ENCODE assay signal across 17 cellular contexts in genomic region chr3:119697394-119697793, GRCh38. TPM values are rescaled to one million over a fixed set of nuclear protein-coding genes. Genes with fewer than 3 reads are reported as not detected.
A peak's percentile ranks its signal among the peaks of the same experiment; 100 is the strongest.
DNase-seq lines count a peak whose midpoint lies in the region; ATAC-seq and TF ChIP-seq lines count a peak whose summit lies in the region.
"Had no signal": no experiment of that assay in that cellular context is flagged by ENCODE, and none has a peak within 500 bp of the region (broad histone marks: within the 10 kb centered on the region; RNA-seq: fewer than 3 reads in every experiment).

No MANE protein-coding gene starts in this region.

- ATAC-seq in GM18907 (IDR thresholded peaks at IDR 0.05; ENCODE audit: unreplicated experiment) (peak; percentile 67), GM23338 (no peak), HG03354 (IDR thresholded peaks at IDR 0.05; ENCODE audit: poor library complexity, severe bottlenecking, unreplicated experiment) (peak; percentile 63), right cardiac atrium (no peak)

- H3F3A ChIP-seq in GM23338 (replicated peaks; ENCODE audit: low read depth): no peaks in the 10 kb centered on the region

- H3K4me3 ChIP-seq in GM06990 (replicated peaks; ENCODE audit: low read depth, low read length): no peak overlapping the region
- no peak overlapping the region for H3K4me3 ChIP-seq in GM23338
- H3K4me3 ChIP-seq in colonic mucosa: no peak overlapping the region
- H3K4me3 ChIP-seq in right cardiac atrium (ENCODE audit: low read length): no peak overlapping the region
- H3K4me3 ChIP-seq: prostate gland, tibial artery had no signal

- no peak overlapping the region for H3K9ac ChIP-seq in colonic mucosa (ENCODE audit: low read depth in 2 of 2, low read length in 2 of 2)

- no peak overlapping the region for H3K27ac Mint-ChIP-seq in GM23338
- H3K27ac Mint-ChIP-seq: brain had no signal

- DNase-seq in GM06990 (ENCODE audit: extremely low read depth, insufficient read length): peak; percentile 67
- DNase-seq in GM23338 (ENCODE audit: low spot score): no peak
- DNase-seq in colonic mucosa: no peak
- DNase-seq in ACHN: no peak
- no peak for DNase-seq in NCI-H446 treated with DMSO at 0.1 percent for 48 hours (lab: John Stamatoyannopoulos, UW)
- no peak for DNase-seq in right cardiac atrium
- DNase-seq: activated naive CD4-positive, alpha-beta T cell; hypothalamus; NCI-H2107; NK-92 treated with Interleukin-12 subunit alpha and Interleukin-12 subunit beta, amount 100 ng/mL, for 24 hours; stimulated activated CD4-positive, alpha-beta T cell treated with anti-CD3 and anti-CD28 coated beads, Interleukin-15, amount 100 ng/mL, for 24 hours; tibial artery had no signal

- H3K4me1 Mint-ChIP-seq in GM23338: peaks cover 5% of the 10 kb centered on the region; the same call in 2 of the 3 replicates

- TF ChIP-seq CTCF in GM06990 (IDR thresholded peaks at IDR 0.05; ENCODE audit: insufficient read depth, low read length, poor library complexity, severe bottlenecking) (no peak), GM23338 (conservative IDR thresholded peaks at IDR 0.05; ENCODE audit: low read depth in 2 of 2) (no peak), colonic mucosa (IDR thresholded peaks at IDR 0.05) (no peak)

- H3K27me3 Mint-ChIP-seq in GM23338 (ENCODE audit: insufficient read depth, low read depth, poor library complexity): no peaks in the 10 kb centered on the region

- no peaks in the 10 kb centered on the region for H3K27me3 ChIP-seq in GM06990 (replicated peaks; ENCODE audit: control insufficient read depth, insufficient read depth, low read length)
- no peaks in the 10 kb centered on the region for H3K27me3 ChIP-seq in GM23338 (ENCODE audit: insufficient read depth)
- H3K27me3 ChIP-seq in colonic mucosa: no peaks in the 10 kb centered on the region
- H3K27me3 ChIP-seq in right cardiac atrium (ENCODE audit: control insufficient read depth, insufficient read depth): no peaks in the 10 kb centered on the region
- H3K27me3 ChIP-seq: tibial artery had no signal

- in situ Hi-C loops in ACHN (cut with HindIII; ENCODE audit: low pct_ligation_motif_present, low pct_unique_long_range_greater_than_20kb, low sequenced_read_pairs): no loop called here

- no peak overlapping the region for H3K4me3 Mint-ChIP-seq in GM23338
- H3K4me3 Mint-ChIP-seq: brain had no signal

- no peaks in the 10 kb centered on the region for H3K9me3 ChIP-seq in colonic mucosa
- no peaks in the 10 kb centered on the region for H3K9me3 ChIP-seq in right cardiac atrium (ENCODE audit: control insufficient read depth, low read length)
- H3K9me3 ChIP-seq: prostate gland, tibial artery had no signal

- no peaks in the 10 kb centered on the region for H4K20me1 ChIP-seq in GM23338 (replicated peaks; ENCODE audit: insufficient read depth)

- peaks cover 4% of the 10 kb centered on the region; the same call in 2 of the 3 replicates for H3K9me3 Mint-ChIP-seq in GM23338
- H3K9me3 Mint-ChIP-seq: brain had no signal

- intact Hi-C loops in colonic mucosa (cut with DNase I) (no loop called here), right cardiac atrium (cut with DNase I) (no loop called here)

- H3K36me3 ChIP-seq in GM06990 (ENCODE audit: control insufficient read depth, insufficient read depth, low read length) (no peaks in the 10 kb centered on the region), GM23338 (ENCODE audit: insufficient read depth) (no peaks in the 10 kb centered on the region), colonic mucosa (no peaks in the 10 kb centered on the region)
- H3K36me3 ChIP-seq: prostate gland, tibial artery had no signal

- 84% methylated on average over 5 of the region's 5 CpGs for WGBS in right cardiac atrium

- peaks cover 9% of the 10 kb centered on the region; the same call in 1 of the 2 replicates for H3K9me2 ChIP-seq in GM23338 (ENCODE audit: insufficient read depth)

- no peaks in the 10 kb centered on the region for H3K36me3 Mint-ChIP-seq in GM23338 (ENCODE audit: low read depth)
- H3K36me3 Mint-ChIP-seq: brain had no signal

- H3K4me1 ChIP-seq in GM23338 (ENCODE audit: insufficient read depth) (peaks cover 8% of the 10 kb centered on the region), colonic mucosa (no peaks in the 10 kb centered on the region), right cardiac atrium (ENCODE audit: control insufficient read depth, insufficient read depth, low read length) (no peaks in the 10 kb centered on the region)
- H3K4me1 ChIP-seq: prostate gland had no signal

- 0 out of 2 replicates have a peak overlapping the region, but pooled peaks have one; percentile 32 for H2AFZ ChIP-seq in GM23338

- no peak overlapping the region for H3K4me2 ChIP-seq in GM23338

- no peaks in the 10 kb centered on the region for H3K79me2 ChIP-seq in GM23338 (replicated peaks; ENCODE audit: insufficient read depth)

- H3K27ac ChIP-seq in GM23338 (ENCODE audit: low read depth): no peak overlapping the region
- no peak overlapping the region for H3K27ac ChIP-seq in colonic mucosa
- H3K27ac ChIP-seq in right cardiac atrium (ENCODE audit: low read length): no peak overlapping the region
- H3K27ac ChIP-seq: prostate gland, tibial artery had no signal

TF ChIP-seq in GM23338, 12 proteins besides CTCF, POLR2A, EP300 and RAD21:
- TF ChIP-seq ZNF114 (CRISPR knock-in tag; IDR thresholded peaks at IDR 0.05) (no peak), ZNF331 (CRISPR knock-in tag; IDR thresholded peaks at IDR 0.05; ENCODE audit: low read depth) (no peak), STAT1 (IDR thresholded peaks at IDR 0.05; ENCODE audit: unreplicated experiment) (no peak), EZH2 (IDR thresholded peaks at IDR 0.05; ENCODE audit: low read depth, unreplicated experiment) (no peak), ETS1 (IDR thresholded peaks at IDR 0.05) (no peak), EZH2phosphoT487 (IDR thresholded peaks at IDR 0.05; ENCODE audit: unreplicated experiment) (no peak), CREB1 (CRISPR knock-in tag; IDR thresholded peaks at IDR 0.05; ENCODE audit: low read depth) (no peak)

RNA-seq across cellular contexts. Expression of gene CFAP91, which starts 5.4 kb away (rescaled TPM):
- 3.7 and 4.9 TPM in 2 replicates for total RNA-seq in GM23338 (2014; rRNA removed; shearing (Covaris generic))
- polyA plus RNA-seq in GM23338 (2016; fragmentation: Nextera tagmentation; extraction: Ambion mirVana) (2.3 and 2.4 TPM in 2 replicates), right cardiac atrium (0.50 TPM)
- total RNA-seq in colonic mucosa (under 1 TPM; 0.57 to 0.61 TPM), right cardiac atrium (1 to 10 TPM in 3 of 4 donors, under 1 TPM in 1; 0.80 to 1.7 (median 1.3) TPM)
- total RNA-seq: SK-MEL-5 had no signal

RNA-seq across cellular contexts. Expression of gene COX17, which starts 20.2 kb away (rescaled TPM):
- total RNA-seq in GM23338 (2014; rRNA removed; shearing (Covaris generic)): 14.0 and 24.0 TPM in 2 replicates
- polyA plus RNA-seq in GM23338 (2016; fragmentation: Nextera tagmentation; extraction: Ambion mirVana) (324 and 376 TPM in 2 replicates), right cardiac atrium (622 TPM)
- total RNA-seq in colonic mucosa (10 to 100 TPM; 53.5 to 64.5 TPM), right cardiac atrium (100 to 1,000 TPM; 108 to 138 (median 132) TPM)

RNA-seq across cellular contexts. Expression of gene POPDC2, which starts 37.0 kb away (rescaled TPM):
- total RNA-seq in GM23338 (2014; rRNA removed; shearing (Covaris generic)): not detected in 2 replicates
- polyA plus RNA-seq in GM23338 (2016; fragmentation: Nextera tagmentation; extraction: Ambion mirVana) (0.36 and 0.37 TPM in 2 replicates), right cardiac atrium (504 TPM)
- total RNA-seq in colonic mucosa (10 to 100 TPM in 1 of 2 donors, 1 to 10 TPM in 1; 1.3 to 26.3 TPM), right cardiac atrium (100 to 1,000 TPM; 348 to 827 (median 453) TPM)

Comparison
In these comparisons a context has a peak if more than half of its experiments do, and no peak if none do; other contexts are left out.
1. ATAC-seq: peak in GM18907 (single experiment) and HG03354 (single experiment); none in GM23338 (single experiment) and right cardiac atrium (0 of 2).
2. RNA of gene POPDC2, which starts 37.0 kb away (total RNA-seq): 348 to 827 TPM in right cardiac atrium; 1.3 to 26.3 TPM in colonic mucosa and not detected in GM23338; every median in the first group is over 10 times any median in the second.